12 cellular contexts compared by ENCODE assay signal in genomic region chr15:80172401-80172800, GRCh38. TPM values are rescaled to one million over a fixed set of nuclear protein-coding genes. Genes with fewer than 3 reads are reported as not detected.
DNase-seq lines count a peak whose midpoint lies in the region; ATAC-seq and TF ChIP-seq lines count a peak whose summit lies in the region.
"Had no signal": no experiment of that assay in that cellular context is flagged by ENCODE, and none has a peak within 500 bp of the region (broad histone marks: within the 10 kb centered on the region; RNA-seq: fewer than 3 reads in every experiment).

No MANE protein-coding gene starts in this region.

- 32% methylated on average over 7 of the region's 8 CpGs for WGBS in right lobe of liver (ENCODE audit: insufficient coverage, low coverage, low lambda C conversion rate, missing lambda C conversion rate)
- 82% methylated on average over 8 of the region's 8 CpGs for WGBS in esophagus muscularis mucosa

- TF ChIP-seq POLR2A in right lobe of liver (IDR thresholded peaks at IDR 0.05) (no peak), esophagus muscularis mucosa (IDR thresholded peaks at IDR 0.05; ENCODE audit: low read depth) (no peak)

- no peaks in the 10 kb centered on the region for H3K9me3 Mint-ChIP-seq in activated CD8-positive, alpha-beta memory T cell treated with anti-CD3 and anti-CD28 coated beads, Interleukin-2, amount 10 ng/mL, durations not matched to agents 7 days and 5 days (ENCODE audit: low read depth)
- H3K9me3 Mint-ChIP-seq: CD8-positive, alpha-beta memory T cell had no signal

- DNase-seq in activated CD8-positive, alpha-beta memory T cell treated with anti-CD3 and anti-CD28 coated beads, Interleukin-2, amount 10 ng/mL, durations not matched to agents 7 days and 5 days, result no peak
- DNase-seq in activated CD8-positive, alpha-beta memory T cell treated with anti-CD3 and anti-CD28 coated beads, Interleukin-2, amount 50 U/mL, for 48 hours, result no peak
- DNase-seq in ascending aorta (ENCODE audit: low spot score in 2 of 2) (no peak), right lobe of liver (no peak), tibial artery (no peak), esophagus muscularis mucosa (ENCODE audit: extremely low spot score) (no peak), NCI-H2081 treated with DMSO at 0.1 percent for 48 hours (lab: John Stamatoyannopoulos, UW) (no peak)
- DNase-seq: Caco-2; CD8-positive, alpha-beta memory T cell had no signal

- intact Hi-C loops in ascending aorta (cut with DNase I), result loop anchor here (2.0 to 10.0 kb wide), 5 partner anchors 250 to 792 kb away; partner anchors contain the start of genes ABHD17C and MTHFS
- intact Hi-C loops in right lobe of liver (cut with DNase I), result loop anchor here (10.0 kb wide), 1 partner anchor 108 kb away; no protein-coding TSS in a partner anchor
- intact Hi-C loops in tibial artery (cut with DNase I; ENCODE audit: low total_unique reads), result loop anchor here (10.0 kb wide), 1 partner anchor 248 kb away; no protein-coding TSS in a partner anchor
- intact Hi-C loops in esophagus muscularis mucosa (cut with DNase I), result no loop called here

- no peaks in the 10 kb centered on the region for H3K27me3 Mint-ChIP-seq in activated CD8-positive, alpha-beta memory T cell treated with anti-CD3 and anti-CD28 coated beads, Interleukin-2, amount 10 ng/mL, durations not matched to agents 7 days and 5 days

- peaks cover 0 to 26% of the 10 kb centered on the region in 2 donors for H3K36me3 ChIP-seq in ascending aorta
- peaks cover 0 to 40% (median 13%) of the 10 kb centered on the region in 4 donors for H3K36me3 ChIP-seq in right lobe of liver
- peaks cover 0 to 39% (median 11%) of the 10 kb centered on the region in 3 donors for H3K36me3 ChIP-seq in tibial artery
- H3K36me3 ChIP-seq in esophagus muscularis mucosa, result peaks cover 4 to 68% (median 21%) of the 10 kb centered on the region in 4 donors

- peak overlapping the region; percentile 56 for H3K27ac Mint-ChIP-seq in activated CD8-positive, alpha-beta memory T cell treated with anti-CD3 and anti-CD28 coated beads, Interleukin-2, amount 10 ng/mL, durations not matched to agents 7 days and 5 days

- H3K27me3 ChIP-seq in ascending aorta, result no peaks in the 10 kb centered on the region
- no peaks in the 10 kb centered on the region for H3K27me3 ChIP-seq in right lobe of liver
- H3K27me3 ChIP-seq in tibial artery, result no peaks in the 10 kb centered on the region
- no peaks in the 10 kb centered on the region for H3K27me3 ChIP-seq in esophagus muscularis mucosa
- H3K27me3 ChIP-seq: BLaER1 had no signal

- peak overlapping the region; percentile 91 to 93 for H3K27ac ChIP-seq in ascending aorta
- peak overlapping the region; percentile 40 to 58 (median 50) for H3K27ac ChIP-seq in right lobe of liver
- peak overlapping the region; percentile 92 for H3K27ac ChIP-seq in tibial artery
- no peak overlapping the region for H3K27ac ChIP-seq in esophagus muscularis mucosa (replicated peaks in 1 of 4)
- H3K27ac ChIP-seq: 22Rv1, BLaER1 had no signal

- H3K36me3 Mint-ChIP-seq in activated CD8-positive, alpha-beta memory T cell treated with anti-CD3 and anti-CD28 coated beads, Interleukin-2, amount 10 ng/mL, durations not matched to agents 7 days and 5 days, result peaks cover 23% of the 10 kb centered on the region

- TF ChIP-seq EP300 in esophagus muscularis mucosa (IDR thresholded peaks at IDR 0.05), result no peak

- TF ChIP-seq CTCF in ascending aorta (IDR thresholded peaks at IDR 0.05) (no peak), right lobe of liver (IDR thresholded peaks at IDR 0.05) (no peak), tibial artery (IDR thresholded peaks at IDR 0.05) (no peak), esophagus muscularis mucosa (IDR thresholded peaks at IDR 0.05) (no peak)

- peaks cover 4% of the 10 kb centered on the region for H3K4me1 Mint-ChIP-seq in activated CD8-positive, alpha-beta memory T cell treated with anti-CD3 and anti-CD28 coated beads, Interleukin-2, amount 10 ng/mL, durations not matched to agents 7 days and 5 days
- H3K4me1 Mint-ChIP-seq: CD8-positive, alpha-beta memory T cell had no signal

- ATAC-seq in activated CD8-positive, alpha-beta memory T cell treated with anti-CD3 and anti-CD28 coated beads, Interleukin-2, amount 10 ng/mL, durations not matched to agents 7 days and 5 days, result no peak
- no peak for ATAC-seq in right lobe of liver
- ATAC-seq in HG03432 (IDR thresholded peaks at IDR 0.05; ENCODE audit: unreplicated experiment), result no peak

- no peaks in the 10 kb centered on the region for H3K9me3 ChIP-seq in ascending aorta
- no peaks in the 10 kb centered on the region for H3K9me3 ChIP-seq in right lobe of liver
- H3K9me3 ChIP-seq in tibial artery, result no peaks in the 10 kb centered on the region
- H3K9me3 ChIP-seq in esophagus muscularis mucosa, result no peaks in the 10 kb centered on the region
- H3K9me3 ChIP-seq: BLaER1, Caco-2 had no signal

- H3K4me1 ChIP-seq in ascending aorta (peaks cover 25 to 30% of the 10 kb centered on the region in 2 donors), right lobe of liver (peaks cover 0 to 73% (median 36%) of the 10 kb centered on the region in 4 donors), tibial artery (peaks cover 0 to 37% (median 32%) of the 10 kb centered on the region in 4 donors), esophagus muscularis mucosa (peaks cover 5 to 17% (median 11%) of the 10 kb centered on the region in 4 donors)
- H3K4me1 ChIP-seq: BLaER1, Caco-2 had no signal

- CTCF ChIA-PET in activated CD8-positive, alpha-beta memory T cell treated with anti-CD3 and anti-CD28 coated beads, Interleukin-2, amount 10 ng/mL, durations not matched to agents 7 days and 5 days (lab: Charles Lee), result interaction anchor here (1.1 to 3.6 kb wide), 14 partner anchors 8 to 250 kb away, joined by 3 to 23 read pairs (median 5); no protein-coding TSS in a partner anchor

- H3K4me3 ChIP-seq in ascending aorta (no peak overlapping the region), right lobe of liver (peak overlapping the region in 1 of 3 donors; percentile 16), tibial artery (no peak overlapping the region), esophagus muscularis mucosa (no peak overlapping the region)
- H3K4me3 ChIP-seq: BLaER1 had no signal

- no peak overlapping the region for H3K4me3 Mint-ChIP-seq in activated CD8-positive, alpha-beta memory T cell treated with anti-CD3 and anti-CD28 coated beads, Interleukin-2, amount 10 ng/mL, durations not matched to agents 7 days and 5 days

RNA-seq across cellular contexts. Expression of gene FAH, which starts 19.6 kb away (rescaled TPM):
- 10 to 100 TPM; 69.0 to 71.6 TPM for total RNA-seq in activated CD8-positive, alpha-beta memory T cell treated with anti-CD3 and anti-CD28 coated beads, Interleukin-2, amount 10 ng/mL, durations not matched to agents 7 days and 5 days
- total RNA-seq in ascending aorta, result 23.4 TPM
- total RNA-seq in right lobe of liver, result 100 to 1,000 TPM; 164 to 250 (median 219) TPM
- 10 to 100 TPM; 11.1 to 15.0 (median 14.0) TPM for total RNA-seq in esophagus muscularis mucosa

Comparison
In these comparisons a context has a peak if more than half of its experiments do, and no peak if none do; other contexts are left out.
1. H3K27ac ChIP-seq: peak in ascending aorta (2 of 2), right lobe of liver (3 of 3) and tibial artery (2 of 2); none in esophagus muscularis mucosa (0 of 4).